In the genomic region with DNA sequence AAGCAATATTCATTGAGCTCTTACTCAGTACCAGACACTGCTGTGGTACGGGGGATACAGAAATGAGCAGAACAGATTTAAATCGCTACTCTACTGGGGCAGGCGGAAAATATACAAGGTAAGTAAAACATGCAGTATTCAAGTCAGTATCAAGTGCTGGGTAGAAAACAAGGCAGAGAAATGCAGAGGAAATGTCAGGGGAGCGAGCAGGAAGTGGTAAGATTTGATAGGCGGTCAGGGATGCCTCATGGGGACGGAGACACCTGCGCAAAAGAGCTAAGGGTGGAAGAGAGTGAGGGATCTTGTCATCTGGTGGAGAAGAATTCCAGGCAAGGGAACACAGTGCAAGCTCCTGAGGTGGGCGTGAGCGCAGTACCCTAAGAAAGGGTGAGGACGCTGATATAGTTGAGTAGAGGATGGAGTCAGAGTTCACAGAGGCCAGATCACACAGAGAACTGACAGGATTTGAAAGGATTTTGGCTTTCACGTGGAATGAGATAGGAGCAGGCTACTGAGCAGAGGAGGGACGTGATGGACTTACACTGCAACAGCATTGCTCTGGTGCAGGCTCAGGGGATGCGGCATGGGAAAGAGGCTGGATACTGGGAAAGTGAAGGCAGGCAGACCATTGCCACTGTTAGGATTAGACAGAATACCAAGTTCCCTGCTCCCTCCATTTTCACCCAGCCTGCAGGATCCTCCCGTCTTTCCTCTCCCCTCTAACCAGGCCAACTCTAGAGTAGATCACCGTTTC, we compare ENCODE assay signal across 15 cellular contexts. TPM values are rescaled to one million over a fixed set of nuclear protein-coding genes. Genes with fewer than 3 reads are reported as not detected.
DNase-seq lines count a peak whose midpoint lies in the region; ATAC-seq and TF ChIP-seq lines count a peak whose summit lies in the region.
"Had no signal": no experiment of that assay in that cellular context is flagged by ENCODE, and none has a peak within 500 bp of the region (broad histone marks: within the 10 kb centered on the region; RNA-seq: fewer than 3 reads in every experiment).

No MANE protein-coding gene starts in this region.

- no peak overlapping the region for H3K4me3 Mint-ChIP-seq in activated naive CD4-positive, alpha-beta T cell treated with anti-CD3 and anti-CD28 coated beads, Interleukin-2, amount 10 ng/mL, durations not matched to agents 7 days and 5 days
- no peak overlapping the region for H3K4me3 Mint-ChIP-seq in stimulated activated effector memory CD8-positive, alpha-beta T cell treated with anti-CD3 and anti-CD28 coated beads, Interleukin-12 subunit alpha, Interleukin-12 subunit beta, amount 100 ng/mL, for 72 hours
- H3K4me3 Mint-ChIP-seq in MCF 10A (ENCODE audit: unreplicated experiment) = no peak overlapping the region
- H3K4me3 Mint-ChIP-seq: T-helper 1 cell treated with Interleukin-12 subunit alpha and Interleukin-12 subunit beta and Interleukin-4 antibody, amounts not matched to agents 30 μg/mL and 1 μg/mL, for 36 hours had no signal

- H3K4me1 ChIP-seq in PC-9 (replicated peaks; ENCODE audit: insufficient read depth) = no peaks in the 10 kb centered on the region
- H3K4me1 ChIP-seq: psoas muscle, upper lobe of right lung had no signal

- peaks cover 68% of the 10 kb centered on the region for H3K27me3 ChIP-seq in PC-9 (ENCODE audit: insufficient read depth, low read depth)

- H3K27ac Mint-ChIP-seq in activated naive CD4-positive, alpha-beta T cell treated with anti-CD3 and anti-CD28 coated beads, Interleukin-2, amount 10 ng/mL, durations not matched to agents 7 days and 5 days = no peak overlapping the region
- no peak overlapping the region for H3K27ac Mint-ChIP-seq in stimulated activated effector memory CD8-positive, alpha-beta T cell treated with anti-CD3 and anti-CD28 coated beads, Interleukin-12 subunit alpha, Interleukin-12 subunit beta, amount 100 ng/mL, for 72 hours
- H3K27ac Mint-ChIP-seq in MCF 10A (ENCODE audit: low read depth, unreplicated experiment) = no peak overlapping the region
- H3K27ac Mint-ChIP-seq: T-helper 1 cell treated with Interleukin-12 subunit alpha and Interleukin-12 subunit beta and Interleukin-4 antibody, amounts not matched to agents 30 μg/mL and 1 μg/mL, for 36 hours had no signal

- no peak overlapping the region for H3K4me3 ChIP-seq in PC-9
- H3K4me3 ChIP-seq: heart right ventricle, lung, MG63, psoas muscle, upper lobe of right lung had no signal

- H3K4me2 ChIP-seq in PC-9 = no peak overlapping the region

- POLR2A ChIA-PET in PC-9 (lab: Charles Lee; ENCODE audit: unreplicated experiment) = no interaction called here
- POLR2A ChIA-PET in MCF 10A (lab: Yijun Ruan, JAX) = interaction anchor here (0.7 kb wide), 1 partner anchor 61 kb away, joined by 3 read pairs; no protein-coding TSS in a partner anchor

- intact Hi-C loops in PC-9 (cut with micrococcal nuclease; ENCODE audit: unreplicated experiment) = loop anchor here (10.0 kb wide), 1 partner anchor 126 kb away; a partner anchor contains a TSS
- intact Hi-C loops in MCF 10A (cut with micrococcal nuclease) = no loop called here

- H3K4me1 Mint-ChIP-seq in activated naive CD4-positive, alpha-beta T cell treated with anti-CD3 and anti-CD28 coated beads, Interleukin-2, amount 10 ng/mL, durations not matched to agents 7 days and 5 days = peaks cover 8% of the 10 kb centered on the region
- H3K4me1 Mint-ChIP-seq in stimulated activated effector memory CD8-positive, alpha-beta T cell treated with anti-CD3 and anti-CD28 coated beads, Interleukin-12 subunit alpha, Interleukin-12 subunit beta, amount 100 ng/mL, for 72 hours = no peaks in the 10 kb centered on the region
- H3K4me1 Mint-ChIP-seq in MCF 10A (ENCODE audit: insufficient read depth, unreplicated experiment) = no peaks in the 10 kb centered on the region

- peak; percentile 82 for ATAC-seq in stimulated activated effector memory CD8-positive, alpha-beta T cell treated with anti-CD3 and anti-CD28 coated beads, Interleukin-12 subunit alpha, Interleukin-12 subunit beta, amount 100 ng/mL, for 72 hours
- ATAC-seq: heart right ventricle, psoas muscle had no signal

- H3K27ac ChIP-seq in PC-9 = no peak overlapping the region
- H3K27ac ChIP-seq: heart right ventricle, psoas muscle, upper lobe of right lung had no signal

- H3K36me3 ChIP-seq in PC-9 (ENCODE audit: low read depth) = no peaks in the 10 kb centered on the region
- H3K36me3 ChIP-seq: heart right ventricle, MG63, upper lobe of right lung had no signal

- no peaks in the 10 kb centered on the region for H3K9me3 ChIP-seq in PC-9 (ENCODE audit: insufficient read depth, low read depth)
- H3K9me3 ChIP-seq: heart right ventricle, MG63, psoas muscle, upper lobe of right lung had no signal

- no peaks in the 10 kb centered on the region for H3F3A ChIP-seq in PC-9 (ENCODE audit: insufficient read depth, low read depth)

- H3K79me2 ChIP-seq in PC-9 (ENCODE audit: low read depth) = no peaks in the 10 kb centered on the region

- H4K20me1 ChIP-seq in PC-9 (ENCODE audit: insufficient read depth) = no peaks in the 10 kb centered on the region

- peaks cover 3% of the 10 kb centered on the region for H3K36me3 Mint-ChIP-seq in activated naive CD4-positive, alpha-beta T cell treated with anti-CD3 and anti-CD28 coated beads, Interleukin-2, amount 10 ng/mL, durations not matched to agents 7 days and 5 days
- H3K36me3 Mint-ChIP-seq in stimulated activated effector memory CD8-positive, alpha-beta T cell treated with anti-CD3 and anti-CD28 coated beads, Interleukin-12 subunit alpha, Interleukin-12 subunit beta, amount 100 ng/mL, for 72 hours = no peaks in the 10 kb centered on the region
- no peaks in the 10 kb centered on the region for H3K36me3 Mint-ChIP-seq in MCF 10A (ENCODE audit: insufficient read depth, unreplicated experiment)

- peak; percentile 66 for DNase-seq in activated CD8-positive, alpha-beta memory T cell treated with anti-CD3 and anti-CD28 coated beads for 24 hours
- DNase-seq in activated CD8-positive, alpha-beta memory T cell treated with anti-CD3 and anti-CD28 coated beads, Interleukin-2, amount 50 U/mL, for 48 hours = no peak
- DNase-seq in T-helper 9 cell (peak; percentile 6), PC-9 (no peak), MCF 10A (ENCODE audit: unreplicated experiment) (no peak), NCI-H2196 treated with DMSO at 0.1 percent for 48 hours (lab: John Stamatoyannopoulos, UW; ENCODE audit: unreplicated experiment) (no peak)
- DNase-seq in activated naive CD4-positive, alpha-beta T cell treated with anti-CD3 and anti-CD28 coated beads, Interleukin-2, amount 10 ng/mL, durations not matched to agents 7 days and 5 days = peak; percentile 64
- no peak for DNase-seq in stimulated activated effector memory CD8-positive, alpha-beta T cell treated with anti-CD3 and anti-CD28 coated beads, Interleukin-12 subunit alpha, Interleukin-12 subunit beta, amount 100 ng/mL, for 72 hours (ENCODE audit: low spot score in 2 of 2)
- DNase-seq: DMS79, heart right ventricle, MG63, psoas muscle, upper lobe of right lung had no signal

- H3K27me3 Mint-ChIP-seq in activated naive CD4-positive, alpha-beta T cell treated with anti-CD3 and anti-CD28 coated beads, Interleukin-2, amount 10 ng/mL, durations not matched to agents 7 days and 5 days = peaks cover 7% of the 10 kb centered on the region
- H3K27me3 Mint-ChIP-seq in MCF 10A (ENCODE audit: insufficient read depth, unreplicated experiment) = peaks cover 1% of the 10 kb centered on the region

- no peaks in the 10 kb centered on the region for H3K9me2 ChIP-seq in PC-9 (ENCODE audit: insufficient read depth)

- TF ChIP-seq CTCF in PC-9 (conservative IDR thresholded peaks at IDR 0.05) (no peak), MCF 10A (IDR thresholded peaks at IDR 0.05; ENCODE audit: unreplicated experiment) (no peak)

- BruUV-seq in PC-9 (replicated peaks; lab: Mats Ljungman, UMichigan) = no TSS peak
- BruUV-seq in MCF 10A (replicated peaks; lab: Mats Ljungman, UMichigan) = no TSS peak

- H3K9me3 Mint-ChIP-seq in activated naive CD4-positive, alpha-beta T cell treated with anti-CD3 and anti-CD28 coated beads, Interleukin-2, amount 10 ng/mL, durations not matched to agents 7 days and 5 days = no peaks in the 10 kb centered on the region
- no peaks in the 10 kb centered on the region for H3K9me3 Mint-ChIP-seq in stimulated activated effector memory CD8-positive, alpha-beta T cell treated with anti-CD3 and anti-CD28 coated beads, Interleukin-12 subunit alpha, Interleukin-12 subunit beta, amount 100 ng/mL, for 72 hours
- no peaks in the 10 kb centered on the region for H3K9me3 Mint-ChIP-seq in MCF 10A (ENCODE audit: unreplicated experiment)
- H3K9me3 Mint-ChIP-seq: T-helper 1 cell treated with Interleukin-12 subunit alpha and Interleukin-12 subunit beta and Interleukin-4 antibody, amounts not matched to agents 30 μg/mL and 1 μg/mL, for 36 hours had no signal

- CTCF ChIA-PET in activated naive CD4-positive, alpha-beta T cell treated with anti-CD3 and anti-CD28 coated beads, Interleukin-2, amount 10 ng/mL, durations not matched to agents 7 days and 5 days (lab: Charles Lee) = interaction anchor here (0.8 to 1.6 kb wide), 4 partner anchors 39 to 122 kb away, joined by 3 to 5 read pairs (median 4); no protein-coding TSS in a partner anchor
- CTCF ChIA-PET in PC-9 (lab: Charles Lee) (no interaction called here), MCF 10A (lab: Yijun Ruan, JAX) (interaction anchor here (1.3 to 2.0 kb wide), 2 partner anchors 262 to 263 kb away, joined by 4 to 9 read pairs; no protein-coding TSS in a partner anchor)

- no peak overlapping the region for H2AFZ ChIP-seq in PC-9

RNA-seq across cellular contexts. Expression of a gene that starts 35.8 kb away (rescaled TPM):
- total RNA-seq in PC-9 (2021) (10.2 and 16.9 TPM in 2 replicates), MCF 10A (2022) (25.9 and 27.6 TPM in 2 replicates)

Comparison
In these comparisons a context has a peak if more than half of its experiments do, and no peak if none do; other contexts are left out.
1. DNase-seq: peak in activated CD8-positive, alpha-beta memory T cell treated with anti-CD3 and anti-CD28 coated beads for 24 hours (single experiment), T-helper 9 cell (single experiment) and activated naive CD4-positive, alpha-beta T cell treated with anti-CD3 and anti-CD28 coated beads, Interleukin-2, amount 10 ng/mL, durations not matched to agents 7 days and 5 days (single experiment); none in activated CD8-positive, alpha-beta memory T cell treated with anti-CD3 and anti-CD28 coated beads, Interleukin-2, amount 50 U/mL, for 48 hours (single experiment), stimulated activated effector memory CD8-positive, alpha-beta T cell treated with anti-CD3 and anti-CD28 coated beads, Interleukin-12 subunit alpha, Interleukin-12 subunit beta, amount 100 ng/mL, for 72 hours (0 of 2), PC-9 (0 of 2), MCF 10A (single experiment) and NCI-H2196 treated with DMSO at 0.1 percent for 48 hours (single experiment).